ENCODE assay signal across 28 cellular contexts in genomic region chr15:70382762-70383458, GRCh38.
"Had no signal": no experiment of that assay in that cellular context is flagged by ENCODE, and none has a peak within 500 bp of the region (broad histone marks: within the 10 kb centered on the region; RNA-seq: fewer than 3 reads in every experiment).

No MANE protein-coding gene starts in this region.

- H3K36me3 ChIP-seq: adrenal gland, ascending aorta, brain microvascular endothelial cell, heart left ventricle, left ventricle myocardium inferior, pancreas, prostate gland, suprapubic skin, tibial artery, upper lobe of right lung had no signal

- H3K4me2 ChIP-seq: SK-N-SH, smooth muscle cell had no signal

- H3K27me3 ChIP-seq: adrenal gland, ascending aorta, heart left ventricle, pancreas, suprapubic skin, tibial artery, upper lobe of right lung had no signal

- H3K36me3 Mint-ChIP-seq: activated naive CD8-positive, alpha-beta T cell treated with anti-CD3 and anti-CD28 coated beads for 36 hours had no signal

- H3K9me3 Mint-ChIP-seq: activated naive CD8-positive, alpha-beta T cell treated with anti-CD3 and anti-CD28 coated beads for 36 hours had no signal

- H3K4me3 Mint-ChIP-seq: activated naive CD8-positive, alpha-beta T cell treated with anti-CD3 and anti-CD28 coated beads for 36 hours; activated T-cell treated with anti-CD3 and anti-CD28 coated beads, Interleukin-2, amount 50 U/mL, for 72 hours; nephron; stimulated activated naive B cell treated with anti-CD40 and anti-IgM and Interleukin-4, amounts not matched to agents 10 μg/mL and 1 μg/mL and 100 μg/mL, for 72 hours had no signal

- ATAC-seq: activated T-cell treated with anti-CD3 and anti-CD28 coated beads, Interleukin-2, amount 50 U/mL, for 72 hours; esophagus mucosa; foreskin keratinocyte; heart left ventricle; pancreas; stimulated activated naive B cell treated with anti-CD40 and anti-IgM and Interleukin-4, amounts not matched to agents 10 μg/mL and 1 μg/mL and 100 μg/mL, for 72 hours; upper lobe of right lung had no signal

- H3K4me1 ChIP-seq: adrenal gland, ascending aorta, foreskin keratinocyte, left ventricle myocardium inferior, pancreas, prostate gland, upper lobe of right lung had no signal

- H3K27me3 Mint-ChIP-seq: activated naive CD8-positive, alpha-beta T cell treated with anti-CD3 and anti-CD28 coated beads for 36 hours had no signal

- H3K9me3 ChIP-seq: adrenal gland, ascending aorta, pancreas, prostate gland, SK-N-SH, suprapubic skin, tibial artery, upper lobe of right lung had no signal

- H3K4me1 Mint-ChIP-seq: activated naive CD8-positive, alpha-beta T cell treated with anti-CD3 and anti-CD28 coated beads for 36 hours had no signal

- H3K27ac ChIP-seq: adrenal gland, ascending aorta, brain microvascular endothelial cell, foreskin keratinocyte, heart left ventricle, left ventricle myocardium inferior, pancreas, prostate gland, suprapubic skin, tibial artery, upper lobe of right lung had no signal

- H3K27ac Mint-ChIP-seq: activated naive CD8-positive, alpha-beta T cell treated with anti-CD3 and anti-CD28 coated beads for 36 hours; activated T-cell treated with anti-CD3 and anti-CD28 coated beads, Interleukin-2, amount 50 U/mL, for 72 hours; nephron; stimulated activated naive B cell treated with anti-CD40 and anti-IgM and Interleukin-4, amounts not matched to agents 10 μg/mL and 1 μg/mL and 100 μg/mL, for 72 hours had no signal

- H3K4me3 ChIP-seq: adrenal gland, ascending aorta, heart left ventricle, left ventricle myocardium inferior, pancreas, prostate gland, smooth muscle cell, suprapubic skin, tibial artery, upper lobe of right lung had no signal

- DNase-seq: activated CD4-positive, alpha-beta T cell treated with anti-CD3 and anti-CD28 coated beads for 1 hour; activated CD4-positive, alpha-beta T cell treated with anti-CD3 and anti-CD28 coated beads, Interleukin-2, amount 50 U/mL, for 1 hour; activated naive CD4-positive, alpha-beta T cell; activated naive CD8-positive, alpha-beta T cell treated with anti-CD3 and anti-CD28 coated beads for 36 hours; activated T-cell treated with anti-CD3 and anti-CD28 coated beads, Interleukin-2, amount 50 U/mL, for 72 hours; brain microvascular endothelial cell; cortex of kidney; foreskin keratinocyte; heart left ventricle; kidney glomerular epithelial cell; left ventricle myocardium inferior; pancreas; retina; SK-N-SH; stimulated activated CD4-positive, alpha-beta T cell treated with anti-CD3 and anti-CD28 coated beads, Interleukin-1b, Interleukin-23, amount 100 ng/mL, for 48 hours; stimulated activated CD4-positive, alpha-beta T cell treated with anti-CD3 and anti-CD28 coated beads, Interleukin-4, amount 100 ng/mL, for 4 hours; stimulated activated naive B cell treated with anti-CD40 and anti-IgM and Interleukin-4, amounts not matched to agents 10 μg/mL and 1 μg/mL and 100 μg/mL, for 72 hours; SW 1271; T-helper 2 cell; tibial artery; upper lobe of right lung had no signal

- H3K9me2 ChIP-seq: SK-N-SH had no signal
